Comparison of ENCODE assay signal across 10 cellular contexts in genomic region chr1:190474587-190475305, GRCh38. TPM values are rescaled to one million over a fixed set of nuclear protein-coding genes. Genes with fewer than 3 reads are reported as not detected.
A peak's percentile ranks its signal among the peaks of the same experiment; 100 is the strongest.
DNase-seq lines count a peak whose midpoint lies in the region; ATAC-seq and TF ChIP-seq lines count a peak whose summit lies in the region.
"Had no signal": no experiment of that assay in that cellular context is flagged by ENCODE, and none has a peak within 500 bp of the region (broad histone marks: within the 10 kb centered on the region; RNA-seq: fewer than 3 reads in every experiment).

No MANE protein-coding gene starts in this region.

- H2AFZ ChIP-seq in neuron (ENCODE audit: low read depth, low read length) = peak overlapping the region; percentile 40

- H3K27ac Mint-ChIP-seq in glutamatergic neuron (ENCODE audit: unreplicated experiment) = no peak overlapping the region
- H3K27ac Mint-ChIP-seq: IgD-negative memory B cell had no signal

- DNase-seq in Daoy (ENCODE audit: low read depth) (peak; percentile 6), UCSD-AML1 (lab: John Stamatoyannopoulos, UW; ENCODE audit: unreplicated experiment) (peak; percentile 1), glutamatergic neuron (no peak), sciatic nerve (ENCODE audit: low spot score) (no peak)
- DNase-seq: NCI-H446 had no signal

- no peaks in the 10 kb centered on the region for H3K36me3 ChIP-seq in neuron (ENCODE audit: insufficient read depth, low read length)

- no peak overlapping the region for H3K4me3 ChIP-seq in neuron (ENCODE audit: low read length)

- peaks cover 2% of the 10 kb centered on the region for H3K4me1 ChIP-seq in neuron (ENCODE audit: insufficient read depth, low read length)

- intact Hi-C loops in sciatic nerve (cut with DNase I) = no loop called here

- H3K36me3 Mint-ChIP-seq in glutamatergic neuron (ENCODE audit: unreplicated experiment) = no peaks in the 10 kb centered on the region
- H3K36me3 Mint-ChIP-seq: IgD-negative memory B cell had no signal

- no peak for TF ChIP-seq CTCF in glutamatergic neuron (IDR thresholded peaks at IDR 0.05; ENCODE audit: partially characterized antibody, unreplicated experiment)

- H3K9me3 ChIP-seq in neuron (ENCODE audit: low read length) = peaks cover 5% of the 10 kb centered on the region

- H3K4me1 Mint-ChIP-seq in glutamatergic neuron (ENCODE audit: low read depth, unreplicated experiment) = peaks cover 24% of the 10 kb centered on the region

- peaks cover 11% of the 10 kb centered on the region for H3K9me3 Mint-ChIP-seq in glutamatergic neuron (ENCODE audit: unreplicated experiment)

- peaks cover 17% of the 10 kb centered on the region for H3K27me3 Mint-ChIP-seq in glutamatergic neuron (ENCODE audit: unreplicated experiment)

- H3K27me3 ChIP-seq in neuron (ENCODE audit: insufficient read depth, low read length) = no peaks in the 10 kb centered on the region

- ATAC-seq in sciatic nerve (no peak), GM18520 (IDR thresholded peaks at IDR 0.05; ENCODE audit: unreplicated experiment) (no peak), HG03135 (IDR thresholded peaks at IDR 0.05; ENCODE audit: unreplicated experiment) (no peak), SK-N-SH treated with all-trans-retinoic acid at 6 μM for 48 hours (no peak)

- H3K4me3 Mint-ChIP-seq in glutamatergic neuron (ENCODE audit: unreplicated experiment) = peak overlapping the region; percentile 83
- H3K4me3 Mint-ChIP-seq: IgD-negative memory B cell had no signal

TF ChIP-seq in SK-N-SH treated with all-trans-retinoic acid at 6 μM for 48 hours, 23 proteins besides CTCF, POLR2A, EP300 and RAD21:
- TF ChIP-seq SNAI2 (CRISPR knock-in tag; IDR thresholded peaks at IDR 0.05) = no peak
- TF ChIP-seq ISL1 (CRISPR knock-in tag; IDR thresholded peaks at IDR 0.05) = no peak
- TF ChIP-seq ZFP3 (CRISPR knock-in tag; IDR thresholded peaks at IDR 0.05) = no peak
- TF ChIP-seq RARB (CRISPR knock-in tag; IDR thresholded peaks at IDR 0.05) = no peak
- no peak for TF ChIP-seq ESRRG (CRISPR knock-in tag; IDR thresholded peaks at IDR 0.05)
- TF ChIP-seq TOX (CRISPR knock-in tag; IDR thresholded peaks at IDR 0.05; ENCODE audit: borderline replicate concordance) = no peak
- no peak for TF ChIP-seq ZC3H10 (CRISPR knock-in tag; IDR thresholded peaks at IDR 0.05)
- TF ChIP-seq, protein P1, sequence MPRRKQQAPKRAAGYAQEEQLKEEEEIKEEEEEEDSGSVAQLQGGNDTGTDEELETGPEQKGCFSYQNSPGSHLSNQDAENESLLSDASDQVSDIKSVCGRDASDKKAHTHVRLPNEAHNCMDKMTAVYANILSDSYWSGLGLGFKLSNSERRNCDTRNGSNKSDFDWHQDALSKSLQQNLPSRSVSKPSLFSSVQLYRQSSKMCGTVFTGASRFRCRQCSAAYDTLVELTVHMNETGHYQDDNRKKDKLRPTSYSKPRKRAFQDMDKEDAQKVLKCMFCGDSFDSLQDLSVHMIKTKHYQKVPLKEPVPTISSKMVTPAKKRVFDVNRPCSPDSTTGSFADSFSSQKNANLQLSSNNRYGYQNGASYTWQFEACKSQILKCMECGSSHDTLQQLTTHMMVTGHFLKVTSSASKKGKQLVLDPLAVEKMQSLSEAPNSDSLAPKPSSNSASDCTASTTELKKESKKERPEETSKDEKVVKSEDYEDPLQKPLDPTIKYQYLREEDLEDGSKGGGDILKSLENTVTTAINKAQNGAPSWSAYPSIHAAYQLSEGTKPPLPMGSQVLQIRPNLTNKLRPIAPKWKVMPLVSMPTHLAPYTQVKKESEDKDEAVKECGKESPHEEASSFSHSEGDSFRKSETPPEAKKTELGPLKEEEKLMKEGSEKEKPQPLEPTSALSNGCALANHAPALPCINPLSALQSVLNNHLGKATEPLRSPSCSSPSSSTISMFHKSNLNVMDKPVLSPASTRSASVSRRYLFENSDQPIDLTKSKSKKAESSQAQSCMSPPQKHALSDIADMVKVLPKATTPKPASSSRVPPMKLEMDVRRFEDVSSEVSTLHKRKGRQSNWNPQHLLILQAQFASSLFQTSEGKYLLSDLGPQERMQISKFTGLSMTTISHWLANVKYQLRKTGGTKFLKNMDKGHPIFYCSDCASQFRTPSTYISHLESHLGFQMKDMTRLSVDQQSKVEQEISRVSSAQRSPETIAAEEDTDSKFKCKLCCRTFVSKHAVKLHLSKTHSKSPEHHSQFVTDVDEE (CRISPR knock-in tag; IDR thresholded peaks at IDR 0.05) = no peak
- TF ChIP-seq ZNF8 (CRISPR knock-in tag; IDR thresholded peaks at IDR 0.05) = no peak
- TF ChIP-seq, protein P2, sequence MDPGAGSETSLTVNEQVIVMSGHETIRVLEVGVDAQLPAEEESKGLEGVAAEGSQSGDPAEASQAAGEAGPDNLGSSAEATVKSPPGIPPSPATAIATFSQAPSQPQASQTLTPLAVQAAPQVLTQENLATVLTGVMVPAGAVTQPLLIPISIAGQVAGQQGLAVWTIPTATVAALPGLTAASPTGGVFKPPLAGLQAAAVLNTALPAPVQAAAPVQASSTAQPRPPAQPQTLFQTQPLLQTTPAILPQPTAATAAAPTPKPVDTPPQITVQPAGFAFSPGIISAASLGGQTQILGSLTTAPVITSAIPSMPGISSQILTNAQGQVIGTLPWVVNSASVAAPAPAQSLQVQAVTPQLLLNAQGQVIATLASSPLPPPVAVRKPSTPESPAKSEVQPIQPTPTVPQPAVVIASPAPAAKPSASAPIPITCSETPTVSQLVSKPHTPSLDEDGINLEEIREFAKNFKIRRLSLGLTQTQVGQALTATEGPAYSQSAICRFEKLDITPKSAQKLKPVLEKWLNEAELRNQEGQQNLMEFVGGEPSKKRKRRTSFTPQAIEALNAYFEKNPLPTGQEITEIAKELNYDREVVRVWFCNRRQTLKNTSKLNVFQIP (CRISPR knock-in tag; IDR thresholded peaks at IDR 0.05; ENCODE audit: borderline replicate concordance, low read depth) = no peak
- TF ChIP-seq BACH2 (CRISPR knock-in tag; IDR thresholded peaks at IDR 0.05; ENCODE audit: borderline replicate concordance) = no peak
- no peak for TF ChIP-seq TCF4 (CRISPR knock-in tag; IDR thresholded peaks at IDR 0.05; ENCODE audit: borderline replicate concordance)
- TF ChIP-seq ARNTL (CRISPR knock-in tag; IDR thresholded peaks at IDR 0.05; ENCODE audit: borderline replicate concordance, low read depth) = no peak
- TF ChIP-seq, protein P3, sequence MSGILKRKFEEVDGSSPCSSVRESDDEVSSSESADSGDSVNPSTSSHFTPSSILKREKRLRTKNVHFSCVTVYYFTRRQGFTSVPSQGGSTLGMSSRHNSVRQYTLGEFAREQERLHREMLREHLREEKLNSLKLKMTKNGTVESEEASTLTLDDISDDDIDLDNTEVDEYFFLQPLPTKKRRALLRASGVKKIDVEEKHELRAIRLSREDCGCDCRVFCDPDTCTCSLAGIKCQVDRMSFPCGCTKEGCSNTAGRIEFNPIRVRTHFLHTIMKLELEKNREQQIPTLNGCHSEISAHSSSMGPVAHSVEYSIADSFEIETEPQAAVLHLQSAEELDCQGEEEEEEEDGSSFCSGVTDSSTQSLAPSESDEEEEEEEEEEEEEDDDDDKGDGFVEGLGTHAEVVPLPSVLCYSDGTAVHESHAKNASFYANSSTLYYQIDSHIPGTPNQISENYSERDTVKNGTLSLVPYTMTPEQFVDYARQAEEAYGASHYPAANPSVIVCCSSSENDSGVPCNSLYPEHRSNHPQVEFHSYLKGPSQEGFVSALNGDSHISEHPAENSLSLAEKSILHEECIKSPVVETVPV (CRISPR knock-in tag; IDR thresholded peaks at IDR 0.05) = no peak
- TF ChIP-seq PPARA (CRISPR knock-in tag; IDR thresholded peaks at IDR 0.05; ENCODE audit: borderline replicate concordance) = no peak
- no peak for TF ChIP-seq GLIS3 (CRISPR knock-in tag; IDR thresholded peaks at IDR 0.05)
- no peak for TF ChIP-seq CSDC2 (CRISPR knock-in tag; IDR thresholded peaks at IDR 0.05)

RNA-seq across cellular contexts. Expression of gene BRINP3, which starts 2.9 kb away (rescaled TPM):
- not detected in 2 replicates for total RNA-seq in Daoy (2014; rRNA removed; shearing (Covaris generic))
- total RNA-seq in glutamatergic neuron (ENCODE audit: unreplicated experiment) (not detected), sciatic nerve (0.40 TPM)

Comparison
In these comparisons a context has a peak if more than half of its experiments do, and no peak if none do; other contexts are left out.
1. DNase-seq: peak in Daoy (single experiment) and UCSD-AML1 (single experiment); none in glutamatergic neuron (single experiment) and sciatic nerve (single experiment).